11 cellular contexts compared by ENCODE assay signal in genomic region chr5:116571568-116572321, GRCh38. TPM values are rescaled to one million over a fixed set of nuclear protein-coding genes. Genes with fewer than 3 reads are reported as not detected.
DNase-seq lines count a peak whose midpoint lies in the region; ATAC-seq and TF ChIP-seq lines count a peak whose summit lies in the region.
"Had no signal": no experiment of that assay in that cellular context is flagged by ENCODE, and none has a peak within 500 bp of the region (broad histone marks: within the 10 kb centered on the region; RNA-seq: fewer than 3 reads in every experiment).

No MANE protein-coding gene starts in this region.

- H3K27ac ChIP-seq in mammary epithelial cell (ENCODE audit: insufficient read depth, low read depth, low read length) (no peak overlapping the region), right lobe of liver (peak overlapping the region in 2 of 3 donors; percentile 13 to 53), suprapubic skin (no peak overlapping the region), Karpas-422 (ENCODE audit: low read length) (no peak overlapping the region)
- H3K27ac ChIP-seq: HL-60 had no signal

- 37% methylated on average over 14 of the region's 16 CpGs for WGBS in mammary epithelial cell (ENCODE audit: low coverage, missing lambda C conversion rate)
- WGBS in right lobe of liver (ENCODE audit: insufficient coverage, low coverage, low lambda C conversion rate, missing lambda C conversion rate) = 38% methylated on average over 12 of the region's 16 CpGs
- 55% methylated on average over 16 of the region's 16 CpGs for WGBS in suprapubic skin

- dilution Hi-C loops in mammary epithelial cell (cut with HindIII; ENCODE audit: low sequenced_read_pairs) = no loop called here

- TF ChIP-seq POLR2A in right lobe of liver (IDR thresholded peaks at IDR 0.05) (no peak), suprapubic skin (IDR thresholded peaks at IDR 0.05) (no peak)

- H4K20me1 ChIP-seq in mammary epithelial cell (ENCODE audit: insufficient read depth, low read length) = no peaks in the 10 kb centered on the region
- H4K20me1 ChIP-seq in Karpas-422 (ENCODE audit: insufficient read depth, low read depth, low read length) = peaks cover 13% of the 10 kb centered on the region; the same call in 1 of the 2 replicates

- peak overlapping the region in 2 of 3 experiments; percentile 53 to 71 for H3K4me3 ChIP-seq in mammary epithelial cell (replicated peaks in 1 of 3; ENCODE audit: insufficient read depth in 1 of 3, low read depth in 2 of 3, low read length in 3 of 3)
- peak overlapping the region; percentile 42 to 64 (median 58) for H3K4me3 ChIP-seq in right lobe of liver
- H3K4me3 ChIP-seq in suprapubic skin = peak overlapping the region; percentile 70
- no peak overlapping the region for H3K4me3 ChIP-seq in Karpas-422 (ENCODE audit: low read length)

- DNase-seq in NCI-H1105 (lab: John Stamatoyannopoulos, UW) = peak; percentile 24
- DNase-seq in mammary epithelial cell = no peak
- no peak for DNase-seq in right lobe of liver
- no peak for DNase-seq in suprapubic skin (ENCODE audit: low spot score in 2 of 2)
- DNase-seq in Karpas-422 = no peak
- no peak for DNase-seq in middle frontal gyrus (ENCODE audit: extremely low spot score, low spot score)
- DNase-seq: activated naive CD8-positive, alpha-beta T cell treated with anti-CD3 and anti-CD28 coated beads, Interleukin-2, amount 10 ng/mL, durations not matched to agents 7 days and 5 days; naive B cell had no signal

- BruUV-seq in mammary epithelial cell (replicated peaks; lab: Mats Ljungman, UMichigan) = no TSS peak

- CTCF ChIA-PET in mammary epithelial cell (lab: Charles Lee; ENCODE audit: low non-redundant PET) = no interaction called here

- no peaks in the 10 kb centered on the region for H3K9me2 ChIP-seq in Karpas-422 (replicated peaks; ENCODE audit: insufficient read depth, low read length)

- in situ Hi-C loops in mammary epithelial cell (cut with MboI; ENCODE audit: low sequenced_read_pairs in 2 of 2) = loop anchor here in 1 of 2 donors (25.0 kb wide), 1 partner anchor 434 kb away; no protein-coding TSS in a partner anchor

- no peak for ATAC-seq in right lobe of liver
- no peak for ATAC-seq in HG03521 (IDR thresholded peaks at IDR 0.05; ENCODE audit: unreplicated experiment)

- H3K9me3 ChIP-seq in mammary epithelial cell (replicated peaks; ENCODE audit: insufficient read depth, low read length) (no peaks in the 10 kb centered on the region), right lobe of liver (no peaks in the 10 kb centered on the region), suprapubic skin (no peaks in the 10 kb centered on the region), Karpas-422 (ENCODE audit: low read length) (no peaks in the 10 kb centered on the region)
- H3K9me3 ChIP-seq: thyroid gland had no signal

- H3K79me2 ChIP-seq in mammary epithelial cell (ENCODE audit: insufficient read depth, low read length) (no peaks in the 10 kb centered on the region), Karpas-422 (ENCODE audit: low read length) (no peaks in the 10 kb centered on the region)

- TF ChIP-seq EP300 in suprapubic skin (IDR thresholded peaks at IDR 0.05) = no peak

- TF ChIP-seq CTCF in mammary epithelial cell (conservative IDR thresholded peaks at IDR 0.05 in 1 of 2, IDR thresholded peaks at IDR 0.05 in 1 of 2; ENCODE audit: extremely low read depth in 1 of 2, insufficient read depth in 1 of 2, low read depth in 1 of 2, low read length in 2 of 2) = no peak
- TF ChIP-seq CTCF in right lobe of liver (IDR thresholded peaks at IDR 0.05) = no peak
- no peak for TF ChIP-seq CTCF in suprapubic skin (IDR thresholded peaks at IDR 0.05)

- H3K27me3 ChIP-seq in mammary epithelial cell (ENCODE audit: insufficient read depth, low read length) (peaks cover 23% of the 10 kb centered on the region), right lobe of liver (peaks cover 0 to 31% of the 10 kb centered on the region in 2 donors), suprapubic skin (peaks cover 32% of the 10 kb centered on the region), Karpas-422 (ENCODE audit: low read length) (no peaks in the 10 kb centered on the region; the same call in 1 of the 2 replicates)
- H3K27me3 ChIP-seq: thyroid gland had no signal

- H2AFZ ChIP-seq in mammary epithelial cell (ENCODE audit: low read depth, low read length) (peak overlapping the region; percentile 84), Karpas-422 (ENCODE audit: low read length) (no peak overlapping the region)

- intact Hi-C loops in mammary epithelial cell (cut with micrococcal nuclease) = no loop called here
- intact Hi-C loops in right lobe of liver (cut with DNase I) = loop anchor here in 1 of 2 donors (10.0 kb wide), 1 partner anchor 373 kb away; no protein-coding TSS in a partner anchor

- H3K9ac ChIP-seq in mammary epithelial cell (ENCODE audit: insufficient read depth, low read length) = no peak overlapping the region
- no peak overlapping the region for H3K9ac ChIP-seq in Karpas-422 (ENCODE audit: low read length)

- H3K36me3 ChIP-seq in mammary epithelial cell (ENCODE audit: insufficient read depth, low read length) (no peaks in the 10 kb centered on the region), right lobe of liver (no peaks in the 10 kb centered on the region), suprapubic skin (no peaks in the 10 kb centered on the region), Karpas-422 (ENCODE audit: insufficient read depth, low read length) (no peaks in the 10 kb centered on the region)
- H3K36me3 ChIP-seq: thyroid gland had no signal

- H3K4me2 ChIP-seq in mammary epithelial cell (ENCODE audit: insufficient read depth, low read depth, low read length) (peak overlapping the region; percentile 100), Karpas-422 (ENCODE audit: low read depth, low read length, poor library complexity, severe bottlenecking) (no peak overlapping the region)

- peaks cover 32% of the 10 kb centered on the region for H3K4me1 ChIP-seq in mammary epithelial cell (ENCODE audit: insufficient read depth, low read length)
- peaks cover 0 to 35% (median 9%) of the 10 kb centered on the region in 4 donors for H3K4me1 ChIP-seq in right lobe of liver
- peaks cover 45% of the 10 kb centered on the region for H3K4me1 ChIP-seq in suprapubic skin
- peaks cover 46% of the 10 kb centered on the region for H3K4me1 ChIP-seq in Karpas-422 (ENCODE audit: low read length)
- H3K4me1 ChIP-seq: thyroid gland had no signal

RNA-seq across cellular contexts. Expression of gene SEMA6A, which starts 2.9 kb away (rescaled TPM):
- total RNA-seq in mammary epithelial cell (1 to 10 TPM; 1.2 to 7.7 TPM), right lobe of liver (10 to 100 TPM in 1 of 6 experiments, 1 to 10 TPM in 5; 4.5 to 12.0 (median 8.4) TPM), suprapubic skin (10 to 100 TPM in 3 of 4 donors, 1 to 10 TPM in 1; 7.4 to 27.8 (median 15.5) TPM)
- 0.53 TPM for polyA plus RNA-seq in mammary epithelial cell
- 36.2 TPM for polyA minus RNA-seq in mammary epithelial cell
- total RNA-seq in Karpas-422 (2014; rRNA removed; shearing (Covaris generic); ENCODE audit: low replicate concordance) = not detected in 2 replicates
- total RNA-seq: activated naive CD8-positive, alpha-beta T cell treated with anti-CD3 and anti-CD28 coated beads, Interleukin-2, amount 10 ng/mL, durations not matched to agents 7 days and 5 days had no signal

Comparison
In these comparisons a context has a peak if more than half of its experiments do, and no peak if none do; other contexts are left out.
1. H3K27ac ChIP-seq: peak in right lobe of liver (2 of 3); none in mammary epithelial cell (single experiment), suprapubic skin (single experiment) and Karpas-422 (single experiment).